7 cellular contexts compared by ENCODE assay signal in the genomic region with DNA sequence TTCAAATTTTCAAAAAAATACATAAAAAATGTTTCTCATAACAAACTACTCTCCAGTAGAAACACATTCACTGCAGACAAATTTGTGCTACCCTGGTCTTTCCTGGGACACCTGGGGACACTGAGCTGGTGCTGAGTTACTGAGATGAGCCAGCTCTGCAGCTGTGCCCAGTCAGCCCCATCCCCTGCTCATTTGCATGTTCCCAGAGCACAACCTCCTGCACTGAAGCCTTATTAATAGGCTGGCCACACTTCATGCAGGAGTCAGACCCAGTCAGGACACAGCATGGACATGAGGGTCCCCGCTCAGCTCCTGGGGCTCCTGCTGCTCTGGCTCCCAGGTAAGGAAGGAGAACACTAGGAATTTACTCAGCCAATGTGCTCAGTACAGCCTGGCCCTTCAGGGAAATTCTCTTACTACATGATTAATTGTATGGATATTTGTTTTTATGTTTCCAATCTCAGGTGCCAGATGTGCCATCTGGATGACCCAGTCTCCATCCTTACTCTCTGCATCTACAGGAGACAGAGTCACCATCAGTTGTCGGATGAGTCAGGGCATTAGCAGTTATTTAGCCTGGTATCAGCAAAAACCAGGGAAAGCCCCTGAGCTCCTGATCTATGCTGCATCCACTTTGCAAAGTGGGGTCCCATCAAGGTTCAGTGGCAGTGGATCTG.
DNase-seq lines count a peak whose midpoint lies in the region; ATAC-seq, FAIRE-seq and TF ChIP-seq lines count a peak whose summit lies in the region.
"Not testable (repeated sequence)": the region's sequence is repeated elsewhere in the genome, so short reads cannot be mapped to it uniquely, and the experiment has no call there.

No MANE protein-coding gene starts in this region.

- H3K9me3 Mint-ChIP-seq in glutamatergic neuron (ENCODE audit: unreplicated experiment); stimulated activated memory B cell treated with anti-CD40 and anti-IgM and Interleukin-4, amounts not matched to agents 10 μg/mL and 1 μg/mL and 100 μg/mL, for 72 hours: not testable (repeated sequence)

- H3K9me2 ChIP-seq in OCI-LY1 (ENCODE audit: low read depth, low read length), result not testable (repeated sequence)

- not testable (repeated sequence) for H3K79me2 ChIP-seq in OCI-LY1 (ENCODE audit: insufficient read depth, low read length)

- not testable (repeated sequence) for TF ChIP-seq CTCF in OCI-LY1 (IDR thresholded peaks at IDR 0.05; ENCODE audit: low read length); glutamatergic neuron (IDR thresholded peaks at IDR 0.05; ENCODE audit: partially characterized antibody, unreplicated experiment)

- not testable (repeated sequence) for H3K27me3 Mint-ChIP-seq in glutamatergic neuron (ENCODE audit: unreplicated experiment); stimulated activated memory B cell treated with anti-CD40 and anti-IgM and Interleukin-4, amounts not matched to agents 10 μg/mL and 1 μg/mL and 100 μg/mL, for 72 hours

- peak overlapping the region; percentile 88 for H3K27ac ChIP-seq in BLaER1
- peak overlapping the region; percentile 90 for H3K27ac ChIP-seq in OCI-LY1 (ENCODE audit: low read depth, low read length, poor library complexity, severe bottlenecking)

- not testable (repeated sequence) for H2AFZ ChIP-seq in OCI-LY1 (ENCODE audit: low read length)

- peak overlapping the region; percentile 67 for H3K9ac ChIP-seq in BLaER1
- peak overlapping the region; percentile 84 for H3K9ac ChIP-seq in OCI-LY1 (ENCODE audit: low read length)

- H3K27ac Mint-ChIP-seq in glutamatergic neuron (ENCODE audit: unreplicated experiment), result peak overlapping the region; percentile 8
- peak overlapping the region; percentile 60 for H3K27ac Mint-ChIP-seq in stimulated activated memory B cell treated with anti-CD40 and anti-IgM and Interleukin-4, amounts not matched to agents 10 μg/mL and 1 μg/mL and 100 μg/mL, for 72 hours

- H3K27me3 ChIP-seq in BLaER1; OCI-LY1 (ENCODE audit: insufficient read depth, low read length): not testable (repeated sequence)

- not testable (repeated sequence) for H3K36me3 ChIP-seq in BLaER1; OCI-LY1 (ENCODE audit: insufficient read depth, low read length)

- H3K4me2 ChIP-seq in BLaER1, result peak overlapping the region; percentile 84
- H3K4me2 ChIP-seq in OCI-LY1 (ENCODE audit: low read length), result peak overlapping the region; percentile 92

- peaks cover 63% of the 10 kb centered on the region for H3K4me1 ChIP-seq in BLaER1
- peaks cover 59% of the 10 kb centered on the region for H3K4me1 ChIP-seq in OCI-LY1 (ENCODE audit: insufficient read depth, low read length, severe bottlenecking)

- not testable (repeated sequence) for H3K4me1 Mint-ChIP-seq in glutamatergic neuron (ENCODE audit: low read depth, unreplicated experiment)
- H3K4me1 Mint-ChIP-seq in stimulated activated memory B cell treated with anti-CD40 and anti-IgM and Interleukin-4, amounts not matched to agents 10 μg/mL and 1 μg/mL and 100 μg/mL, for 72 hours, result peaks cover 12% of the 10 kb centered on the region

- not testable (repeated sequence) for H3K4me3 Mint-ChIP-seq in glutamatergic neuron (ENCODE audit: unreplicated experiment); stimulated activated memory B cell treated with anti-CD40 and anti-IgM and Interleukin-4, amounts not matched to agents 10 μg/mL and 1 μg/mL and 100 μg/mL, for 72 hours

- DNase-seq in GM12891 (ENCODE audit: insufficient read length, low spot score); glutamatergic neuron: not testable (repeated sequence)
- DNase-seq in RPMI8226, result peak; percentile 81

- ATAC-seq in HG03354 (IDR thresholded peaks at IDR 0.05; ENCODE audit: poor library complexity, severe bottlenecking, unreplicated experiment), result peak; percentile 69
- not testable (repeated sequence) for ATAC-seq in stimulated activated memory B cell treated with anti-CD40 and anti-IgM and Interleukin-4, amounts not matched to agents 10 μg/mL and 1 μg/mL and 100 μg/mL, for 72 hours

- H3K36me3 Mint-ChIP-seq in glutamatergic neuron (ENCODE audit: unreplicated experiment); stimulated activated memory B cell treated with anti-CD40 and anti-IgM and Interleukin-4, amounts not matched to agents 10 μg/mL and 1 μg/mL and 100 μg/mL, for 72 hours: not testable (repeated sequence)

- not testable (repeated sequence) for FAIRE-seq in GM12891 (lab: Jason Lieb, UNC)

- peak overlapping the region; percentile 56 for H3K4me3 ChIP-seq in BLaER1
- peak overlapping the region; percentile 71 for H3K4me3 ChIP-seq in OCI-LY1 (ENCODE audit: low read depth, low read length, poor library complexity, severe bottlenecking)

- not testable (repeated sequence) for H3K9me3 ChIP-seq in BLaER1; OCI-LY1 (ENCODE audit: low read length)

- H3F3A ChIP-seq in OCI-LY1 (ENCODE audit: insufficient read depth, low read length), result not testable (repeated sequence)

- TF ChIP-seq POLR2A in GM12891 (IDR thresholded peaks at IDR 0.05; ENCODE audit: low read depth, low read length), result not testable (repeated sequence)

- not testable (repeated sequence) for H4K20me1 ChIP-seq in BLaER1; OCI-LY1 (ENCODE audit: insufficient read depth, low read length)

TF ChIP-seq in GM12891, 5 proteins besides CTCF, POLR2A, EP300 and RAD21:
- peak; percentile 75; the same call in 1 of the 2 replicates for TF ChIP-seq POU2F2 (IDR thresholded peaks at IDR 0.05; ENCODE audit: low read depth, low read length)
